Comparison of ENCODE assay signal across 1 cellular context in genomic region chr12:115870021-115870420, GRCh38.
TF ChIP-seq lines count a peak whose summit lies in the region.

No MANE protein-coding gene starts in this region.

TF ChIP-seq in GM23338, 12 proteins besides CTCF, POLR2A, EP300 and RAD21 (continued from another document):
- no peak for TF ChIP-seq ZNF462 (CRISPR knock-in tag; IDR thresholded peaks at IDR 0.05)
- no peak for TF ChIP-seq JUNB (IDR thresholded peaks at IDR 0.05; ENCODE audit: unreplicated experiment)
- TF ChIP-seq ZNF331 (CRISPR knock-in tag; IDR thresholded peaks at IDR 0.05; ENCODE audit: low read depth): no peak
- no peak for TF ChIP-seq NANOG (IDR thresholded peaks at IDR 0.05; ENCODE audit: borderline replicate concordance)
- no peak for TF ChIP-seq EZH2 (IDR thresholded peaks at IDR 0.05; ENCODE audit: low read depth, unreplicated experiment)
